Comparison of ENCODE assay signal across 1 cellular context in genomic region chr16:53518550-53519416, GRCh38.
TF ChIP-seq lines count a peak whose summit lies in the region.

No MANE protein-coding gene starts in this region.

TF ChIP-seq in K562, 482 proteins besides CTCF, POLR2A, EP300 and RAD21 (continued from another document and continues in another):
- no peak for TF ChIP-seq ZNF609 (CRISPR knock-in tag; IDR thresholded peaks at IDR 0.05; ENCODE audit: borderline replicate concordance)
- no peak for TF ChIP-seq CBX3 (IDR thresholded peaks at IDR 0.05; ENCODE audit: borderline replicate concordance in 1 of 2, low read length in 2 of 2)
- no peak for TF ChIP-seq GATA2 (CRISPR knock-in tag; IDR thresholded peaks at IDR 0.05)
- no peak for TF ChIP-seq NELFE (IDR thresholded peaks at IDR 0.05; ENCODE audit: insufficient read depth, insufficient read length)
- peak; percentile 83; the same call in 1 of the 2 replicates for TF ChIP-seq SOX6 (IDR thresholded peaks at IDR 0.05)
- no peak for TF ChIP-seq TFE3 (CRISPR knock-in tag; IDR thresholded peaks at IDR 0.05)
- TF ChIP-seq KAT8 (IDR thresholded peaks at IDR 0.05; ENCODE audit: low read depth), result no peak
- TF ChIP-seq ELK1 (CRISPR knock-in tag; IDR thresholded peaks at IDR 0.05), result no peak
- TF ChIP-seq ZNF551 (CRISPR knock-in tag; IDR thresholded peaks at IDR 0.05), result no peak
- no peak for TF ChIP-seq HMG20A (CRISPR knock-in tag; conservative IDR thresholded peaks at IDR 0.05)
- TF ChIP-seq SMAD1 (IDR thresholded peaks at IDR 0.05; ENCODE audit: low read depth, low read length, partially characterized antibody), result no peak
- TF ChIP-seq NFE2 (IDR thresholded peaks at IDR 0.05; ENCODE audit: low read depth), result no peak
- TF ChIP-seq FOSL1 (tag; conservative IDR thresholded peaks at IDR 0.05), result no peak
- TF ChIP-seq ETV6 (IDR thresholded peaks at IDR 0.05; ENCODE audit: borderline replicate concordance in 1 of 2, low read depth in 2 of 2, low read length in 1 of 2), result peak in 1 of 2 experiments; percentile 89; a peak in 2 of 4 replicates
- no peak for TF ChIP-seq ETV6 (CRISPR knock-in tag; IDR thresholded peaks at IDR 0.05; ENCODE audit: borderline replicate concordance)
- TF ChIP-seq RUNX1 (IDR thresholded peaks at IDR 0.05; ENCODE audit: low read depth), result no peak; the same call in 1 of the 2 replicates
- no peak for TF ChIP-seq ZNF146 (CRISPR knock-in tag; IDR thresholded peaks at IDR 0.05; ENCODE audit: unreplicated experiment)
- TF ChIP-seq ADNP (tag; IDR thresholded peaks at IDR 0.05), result no peak
- TF ChIP-seq RBM14 (IDR thresholded peaks at IDR 0.05; ENCODE audit: borderline replicate concordance, insufficient read depth, low read depth, low read length), result no peak
- TF ChIP-seq NR2C2 (CRISPR knock-in tag; IDR thresholded peaks at IDR 0.05), result no peak
- TF ChIP-seq NR2C2 (tag; IDR thresholded peaks at IDR 0.05), result peak; percentile 51; the same call in 1 of the 2 replicates
- no peak for TF ChIP-seq PYGO2 (tag; IDR thresholded peaks at IDR 0.05)
- TF ChIP-seq MTA2 (IDR thresholded peaks at IDR 0.05; ENCODE audit: low read depth), result no peak
- TF ChIP-seq FOXA1 (IDR thresholded peaks at IDR 0.05; ENCODE audit: borderline replicate concordance), result no peak
- no peak for TF ChIP-seq NFATC3 (IDR thresholded peaks at IDR 0.05)
- TF ChIP-seq CAMTA2 (CRISPR knock-in tag; conservative IDR thresholded peaks at IDR 0.05), result no peak
- peak; percentile 99 for TF ChIP-seq ETV1 (tag; conservative IDR thresholded peaks at IDR 0.05; ENCODE audit: low read depth)
- TF ChIP-seq CREB1 (IDR thresholded peaks at IDR 0.05), result 0 out of 2 replicates have a peak, but pooled peaks have one; percentile 18
- no peak for TF ChIP-seq CREB1 (CRISPR knock-in tag; IDR thresholded peaks at IDR 0.05)
- no peak for TF ChIP-seq SREBF2 (CRISPR knock-in tag; IDR thresholded peaks at IDR 0.05)
- peak; percentile 77 for TF ChIP-seq ETV5 (CRISPR knock-in tag; IDR thresholded peaks at IDR 0.05; ENCODE audit: low read depth)
- no peak for TF ChIP-seq ARHGAP35 (IDR thresholded peaks at IDR 0.05; ENCODE audit: partially characterized antibody)
- peak; percentile 47; the same call in 1 of the 2 replicates for TF ChIP-seq ARID1B (IDR thresholded peaks at IDR 0.05)
- TF ChIP-seq ZNF717 (CRISPR knock-in tag; IDR thresholded peaks at IDR 0.05), result no peak
- TF ChIP-seq ZNF277 (CRISPR knock-in tag; IDR thresholded peaks at IDR 0.05; ENCODE audit: borderline replicate concordance), result no peak
- no peak for TF ChIP-seq ASH1L (IDR thresholded peaks at IDR 0.05; ENCODE audit: borderline replicate concordance, low read depth, partially characterized antibody)
- TF ChIP-seq GATAD2A (IDR thresholded peaks at IDR 0.05), result no peak
- TF ChIP-seq FIP1L1 (IDR thresholded peaks at IDR 0.05; ENCODE audit: low read depth, low read length, poor library complexity, severe bottlenecking), result no peak
- no peak for TF ChIP-seq ATF3 (IDR thresholded peaks at IDR 0.05)
- TF ChIP-seq ATF3 (CRISPR knock-in tag; conservative IDR thresholded peaks at IDR 0.05), result no peak
- peak; percentile 46; the same call in 1 of the 2 replicates for TF ChIP-seq LEF1 (IDR thresholded peaks at IDR 0.05)
- 0 out of 2 replicates have a peak, but pooled peaks have one; percentile 34 for TF ChIP-seq L3MBTL2 (IDR thresholded peaks at IDR 0.05)
- no peak for TF ChIP-seq ZNF561 (CRISPR knock-in tag; conservative IDR thresholded peaks at IDR 0.05)
- no peak for TF ChIP-seq FOXK2 (conservative IDR thresholded peaks at IDR 0.05 in 1 of 2, IDR thresholded peaks at IDR 0.05 in 1 of 2; ENCODE audit: low read depth in 2 of 2)
- TF ChIP-seq TCF15 (CRISPR knock-in tag; IDR thresholded peaks at IDR 0.05), result no peak
- no peak for TF ChIP-seq MYBL2 (IDR thresholded peaks at IDR 0.05; ENCODE audit: low read depth)
- no peak for TF ChIP-seq MYBL2 (CRISPR knock-in tag; IDR thresholded peaks at IDR 0.05; ENCODE audit: borderline replicate concordance)
- no peak for TF ChIP-seq KAT2B (IDR thresholded peaks at IDR 0.05; ENCODE audit: low read depth, low read length)
- TF ChIP-seq FOXJ2 (tag; IDR thresholded peaks at IDR 0.05), result no peak
- TF ChIP-seq NFYB (IDR thresholded peaks at IDR 0.05; ENCODE audit: extremely low read depth, insufficient read length), result no peak
- no peak for TF ChIP-seq ZFX (CRISPR knock-in tag; IDR thresholded peaks at IDR 0.05)
- no peak for TF ChIP-seq ZNF263 (CRISPR knock-in tag; IDR thresholded peaks at IDR 0.05; ENCODE audit: borderline replicate concordance)
- TF ChIP-seq BHLHE40 (IDR thresholded peaks at IDR 0.05; ENCODE audit: low read length), result no peak
- no peak for TF ChIP-seq ILF3 (IDR thresholded peaks at IDR 0.05; ENCODE audit: borderline replicate concordance)
- no peak for TF ChIP-seq ZNF507 (tag; conservative IDR thresholded peaks at IDR 0.05)
- peak; percentile 72 for TF ChIP-seq ZBTB40 (IDR thresholded peaks at IDR 0.05)
- no peak for TF ChIP-seq ZBTB40 (CRISPR knock-in tag; IDR thresholded peaks at IDR 0.05)
